Comparison of ENCODE assay signal across 8 cellular contexts in the genomic region with DNA sequence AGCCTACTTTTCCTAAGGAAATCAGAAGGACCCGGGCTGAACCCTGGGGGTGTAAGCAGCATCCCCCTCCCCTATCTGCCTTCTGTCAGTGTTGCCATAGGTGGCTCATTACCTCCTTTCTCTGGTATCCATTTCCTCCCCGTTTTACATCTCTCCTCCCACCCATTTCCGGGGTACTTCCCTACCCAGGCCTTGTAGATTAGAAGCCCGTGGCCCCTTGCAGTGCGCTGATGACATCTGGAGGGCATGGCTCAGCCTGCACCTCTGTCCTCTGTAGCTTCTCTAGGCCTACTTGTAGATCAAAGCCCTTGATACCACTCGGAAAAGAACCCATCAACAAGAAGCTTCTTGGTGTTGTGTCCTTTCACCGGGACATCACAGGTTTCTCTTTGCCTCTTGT.
A peak's percentile ranks its signal among the peaks of the same experiment; 100 is the strongest.
DNase-seq lines count a peak whose midpoint lies in the region; ATAC-seq, FAIRE-seq and TF ChIP-seq lines count a peak whose summit lies in the region.

No MANE protein-coding gene starts in this region.

- TF ChIP-seq CTCF in GM20000 (IDR thresholded peaks at IDR 0.05; ENCODE audit: extremely low read depth, missing control alignments) (no peak), omental fat pad (IDR thresholded peaks at IDR 0.05) (no peak)

- peak overlapping the region; percentile 52 for H3K4me2 ChIP-seq in BLaER1
- no peak overlapping the region for H3K4me2 ChIP-seq in Karpas-422 (ENCODE audit: low read depth, low read length, poor library complexity, severe bottlenecking)

- peak overlapping the region; percentile 34; the same call in 1 of the 2 replicates for H2AFZ ChIP-seq in Karpas-422 (ENCODE audit: low read length)

- H3K36me3 Mint-ChIP-seq in activated naive CD8-positive, alpha-beta T cell treated with anti-CD3 and anti-CD28 coated beads for 36 hours = peaks cover 19% of the 10 kb centered on the region

- no peak overlapping the region for H3K9ac ChIP-seq in BLaER1
- 0 out of 2 replicates have a peak overlapping the region, but pooled peaks have one; percentile 14 for H3K9ac ChIP-seq in Karpas-422 (ENCODE audit: low read length)

- H3K9me2 ChIP-seq in Karpas-422 (replicated peaks; ENCODE audit: insufficient read depth, low read length) = no peaks in the 10 kb centered on the region

- H3K36me3 ChIP-seq in BLaER1 (0 out of 2 replicates have a peak, but pooled peaks cover 18% of the 10 kb centered on the region), Karpas-422 (ENCODE audit: insufficient read depth, low read length) (no peaks in the 10 kb centered on the region)

- DNase-seq in GM20000 (ENCODE audit: low spot score) (peak; percentile 24), Karpas-422 (peak; percentile 69), omental fat pad (ENCODE audit: low spot score) (no peak), urothelium cell line (ENCODE audit: low spot score) (no peak), NCI-H69 (lab: John Stamatoyannopoulos, UW) (no peak)
- DNase-seq in activated naive CD8-positive, alpha-beta T cell treated with anti-CD3 and anti-CD28 coated beads for 36 hours = peak; percentile 48
- DNase-seq in stimulated activated naive CD8-positive, alpha-beta T cell treated with anti-CD3 and anti-CD28 coated beads, Interleukin-15, Interleukin-2, amounts not matched to agents 100 U/mL and 50 U/mL, for 24 hours = peak; percentile 43

- peak; percentile 86 for ATAC-seq in stimulated activated naive CD8-positive, alpha-beta T cell treated with anti-CD3 and anti-CD28 coated beads, Interleukin-15, Interleukin-2, amounts not matched to agents 100 U/mL and 50 U/mL, for 24 hours
- no peak for ATAC-seq in omental fat pad (ENCODE audit: low FRiP score)

- FAIRE-seq in urothelium cell line (lab: Jason Lieb, UNC) = no peak

- H4K20me1 ChIP-seq in BLaER1 (0 out of 2 replicates have a peak, but pooled peaks cover 9% of the 10 kb centered on the region), Karpas-422 (ENCODE audit: insufficient read depth, low read depth, low read length) (no peaks in the 10 kb centered on the region)

- H3K27ac ChIP-seq in BLaER1 = no peak overlapping the region
- no peak overlapping the region for H3K27ac ChIP-seq in Karpas-422 (ENCODE audit: low read length)

- peak overlapping the region; percentile 96 for H3K27ac Mint-ChIP-seq in activated naive CD8-positive, alpha-beta T cell treated with anti-CD3 and anti-CD28 coated beads for 36 hours

- H3K27me3 Mint-ChIP-seq in activated naive CD8-positive, alpha-beta T cell treated with anti-CD3 and anti-CD28 coated beads for 36 hours = no peaks in the 10 kb centered on the region

- no peaks in the 10 kb centered on the region for H3K79me2 ChIP-seq in Karpas-422 (ENCODE audit: low read length)

- 0 out of 2 replicates have a peak, but pooled peaks cover 4% of the 10 kb centered on the region for H3K27me3 ChIP-seq in BLaER1
- H3K27me3 ChIP-seq in Karpas-422 (ENCODE audit: low read length) = no peaks in the 10 kb centered on the region

- H3K4me1 ChIP-seq in BLaER1 = peaks cover 56% of the 10 kb centered on the region
- H3K4me1 ChIP-seq in Karpas-422 (ENCODE audit: low read length) = peaks cover 20% of the 10 kb centered on the region

- peaks cover 47% of the 10 kb centered on the region for H3K4me1 Mint-ChIP-seq in activated naive CD8-positive, alpha-beta T cell treated with anti-CD3 and anti-CD28 coated beads for 36 hours

- H3K9me3 ChIP-seq in BLaER1 = no peaks in the 10 kb centered on the region
- no peaks in the 10 kb centered on the region for H3K9me3 ChIP-seq in Karpas-422 (ENCODE audit: low read length)

- peak overlapping the region; percentile 48 for H3K4me3 Mint-ChIP-seq in activated naive CD8-positive, alpha-beta T cell treated with anti-CD3 and anti-CD28 coated beads for 36 hours

- H3K4me3 ChIP-seq in BLaER1 = no peak overlapping the region
- no peak overlapping the region for H3K4me3 ChIP-seq in Karpas-422 (ENCODE audit: low read length)

- H3K9me3 Mint-ChIP-seq in activated naive CD8-positive, alpha-beta T cell treated with anti-CD3 and anti-CD28 coated beads for 36 hours = no peaks in the 10 kb centered on the region

Comparison
In these comparisons a context has a peak if more than half of its experiments do, and no peak if none do; other contexts are left out.
1. DNase-seq: peak in GM20000 (single experiment), Karpas-422 (single experiment), activated naive CD8-positive, alpha-beta T cell treated with anti-CD3 and anti-CD28 coated beads for 36 hours (single experiment) and stimulated activated naive CD8-positive, alpha-beta T cell treated with anti-CD3 and anti-CD28 coated beads, Interleukin-15, Interleukin-2, amounts not matched to agents 100 U/mL and 50 U/mL, for 24 hours (single experiment); none in omental fat pad (single experiment), urothelium cell line (single experiment) and NCI-H69 (single experiment).